Comparison of ENCODE assay signal across 22 cellular contexts in the genomic region with DNA sequence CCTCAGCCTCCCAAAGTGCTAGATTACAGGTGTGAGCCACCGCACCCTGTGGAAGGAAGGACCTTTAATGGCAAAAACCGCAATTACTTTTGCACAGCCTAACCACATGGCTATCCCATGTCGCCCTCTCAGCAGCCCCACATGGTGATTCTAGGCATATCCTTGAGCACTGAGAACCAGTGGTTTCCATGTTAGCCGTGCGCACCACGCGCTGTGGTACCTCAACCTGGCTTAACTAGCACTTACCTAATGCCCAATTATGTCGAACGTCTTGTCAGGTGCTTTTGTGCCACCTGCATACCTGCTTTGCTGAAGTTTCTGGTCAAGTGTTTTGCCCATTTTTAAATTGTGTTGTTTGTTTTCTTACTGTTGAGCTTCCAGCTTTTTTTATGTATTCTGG.
"Had no signal": no experiment of that assay in that cellular context is flagged by ENCODE, and none has a peak within 500 bp of the region (broad histone marks: within the 10 kb centered on the region; RNA-seq: fewer than 3 reads in every experiment).

No MANE protein-coding gene starts in this region.

- H3K27ac ChIP-seq: heart left ventricle, left ventricle myocardium inferior, ovary, right atrium auricular region, right lobe of liver, tibial nerve, uterus had no signal

- H3K4me1 ChIP-seq: heart left ventricle, left ventricle myocardium inferior, right atrium auricular region, tibial nerve, uterus had no signal

- H3K36me3 ChIP-seq: heart left ventricle, left ventricle myocardium inferior, ovary, right atrium auricular region, right lobe of liver, tibial nerve, uterus had no signal

- H3K4me2 ChIP-seq: smooth muscle cell had no signal

- H3K4me3 ChIP-seq: heart left ventricle, left ventricle myocardium inferior, lung, ovary, right atrium auricular region, right lobe of liver, smooth muscle cell, tibial nerve, uterus had no signal

- H3K27me3 ChIP-seq: ovary, right atrium auricular region, tibial nerve, uterus had no signal

- H3K9me3 ChIP-seq: heart left ventricle, left ventricle myocardium inferior, ovary, right atrium auricular region, right lobe of liver, tibial nerve, uterus had no signal

- DNase-seq: heart left ventricle; hypothalamus; immature natural killer cell; islet precursor cell; left ventricle myocardium inferior; naive B cell; natural killer cell; nucleus accumbens; ovary; right lobe of liver; stimulated activated CD4-positive, alpha-beta T cell treated with anti-CD3 and anti-CD28 coated beads, Interleukin-1b, Interleukin-23, amount 100 ng/mL, for 48 hours; stimulated activated CD4-positive, alpha-beta T cell treated with anti-CD3 and anti-CD28 coated beads, Interleukin-2, amount 100 ng/mL, for 48 hours; stimulated activated CD4-positive, alpha-beta T cell treated with anti-CD3 and anti-CD28 coated beads, Interleukin-4, amount 100 ng/mL, for 4 hours; stimulated activated CD8-positive, alpha-beta memory T cell treated with anti-CD3 and anti-CD28 coated beads, Interleukin-4, amount 100 ng/mL, for 48 hours; stimulated activated naive CD4-positive, alpha-beta T cell treated with Interleukin-2 at 50 U/mL for 16 hours; stimulated activated naive CD8-positive, alpha-beta T cell treated with anti-CD3 and anti-CD28 coated beads, Interleukin-15, amount 100 ng/mL, for 72 hours; substantia nigra; uterus had no signal
